Comparison of ENCODE assay signal across 8 cellular contexts in the genomic region with DNA sequence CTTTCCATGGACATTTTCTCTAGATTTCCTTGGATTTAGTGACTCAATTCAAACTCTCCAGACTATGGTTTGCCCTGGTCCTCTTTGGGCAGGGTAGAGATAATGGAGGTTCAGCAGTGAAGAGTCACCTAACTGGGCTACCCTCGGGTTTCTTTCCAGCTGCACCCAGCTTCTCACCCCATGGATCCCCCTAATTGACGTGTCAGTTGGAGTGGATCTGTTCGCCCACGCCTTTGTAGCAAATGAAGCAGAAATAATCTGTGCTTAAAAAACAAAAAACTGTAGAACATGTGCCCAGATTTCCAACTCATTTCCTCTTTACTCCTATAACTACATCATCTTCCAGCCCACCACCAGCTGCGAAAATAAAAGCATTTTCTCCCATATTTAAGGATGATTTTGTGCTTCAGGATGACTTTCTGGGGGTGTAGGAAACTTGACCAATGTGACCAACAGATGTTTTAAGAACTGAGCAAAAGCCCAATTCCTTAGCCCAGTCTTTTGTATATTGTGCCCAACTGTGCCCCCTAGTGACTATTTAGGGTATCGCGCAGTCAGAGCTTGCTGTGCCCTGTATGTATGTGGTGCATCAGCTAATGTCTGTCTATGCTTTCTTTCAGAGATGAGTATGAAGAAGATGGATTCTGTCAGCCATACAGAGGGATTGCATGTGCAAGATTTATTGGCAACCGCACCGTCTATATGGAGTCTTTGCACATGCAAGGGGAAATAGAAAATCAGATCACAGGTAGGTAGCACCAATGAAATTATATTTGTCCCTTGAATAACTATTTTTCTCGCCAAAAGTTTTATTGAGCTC.
DNase-seq lines count a peak whose midpoint lies in the region; ATAC-seq and TF ChIP-seq lines count a peak whose summit lies in the region.

No MANE protein-coding gene starts in this region.

- POLR2A ChIA-PET in Panc1 (lab: Charles Lee): interaction anchor here (0.6 kb wide), 1 partner anchor 584 kb away, joined by 3 read pairs; no protein-coding TSS in a partner anchor

- no peaks in the 10 kb centered on the region for H3K4me1 ChIP-seq in Panc1 (ENCODE audit: control insufficient read depth, insufficient read depth, low read length)
- no peaks in the 10 kb centered on the region for H3K4me1 ChIP-seq in thyroid gland

- CTCF ChIA-PET in Panc1 (lab: Charles Lee): interaction anchor here (0.5 to 1.8 kb wide), 16 partner anchors 26 to 814 kb away, joined by 3 to 24 read pairs (median 5); no protein-coding TSS in a partner anchor

- in situ Hi-C loops in Caki2 (cut with HindIII; ENCODE audit: low pct_unique_long_range_greater_than_20kb, low sequenced_read_pairs) (no loop called here), KBM-7 (cut with MboI; ENCODE audit: low pct_unique_long_range_greater_than_20kb, low sequenced_read_pairs) (no loop called here), Panc1 (cut with HindIII; ENCODE audit: low pct_unique_long_range_greater_than_20kb, low sequenced_read_pairs) (no loop called here)

- H3K9me3 ChIP-seq in Panc1 (ENCODE audit: control insufficient read depth, insufficient read depth, low read depth, low read length): no peaks in the 10 kb centered on the region
- no peaks in the 10 kb centered on the region for H3K9me3 ChIP-seq in thyroid gland

- H3K27ac ChIP-seq in Panc1 (ENCODE audit: low read length): peak overlapping the region; percentile 41; the same call in 1 of the 2 replicates
- H3K27ac ChIP-seq in thyroid gland: no peak overlapping the region

- intact Hi-C loops in Panc1 (cut with micrococcal nuclease; ENCODE audit: unreplicated experiment): loop anchor here (5.0 to 10.0 kb wide), 4 partner anchors 215 to 520 kb away; partner anchors contain the start of gene ROR1
- intact Hi-C loops in thyroid gland (cut with DNase I): loop anchor here (5.0 to 10.0 kb wide), 4 partner anchors 110 to 522 kb away; partner anchors contain the start of gene ROR1

- WGBS in thyroid gland, 2 donors: 32 to 36% methylated on average over 10 of the region's 10 CpGs

- no peaks in the 10 kb centered on the region for H3K27me3 ChIP-seq in Panc1 (ENCODE audit: control insufficient read depth, insufficient read depth, low read length)
- no peaks in the 10 kb centered on the region for H3K27me3 ChIP-seq in thyroid gland

- TF ChIP-seq POLR2A in thyroid gland (IDR thresholded peaks at IDR 0.05): no peak

- H3K4me3 ChIP-seq in Panc1 (ENCODE audit: low read depth in 2 of 2, low read length in 2 of 2) (no peak overlapping the region), fibroblast of villous mesenchyme (ENCODE audit: low read depth, low read length) (no peak overlapping the region), thyroid gland (replicated peaks in 1 of 3) (no peak overlapping the region)

- H3K36me3 ChIP-seq in Panc1 (ENCODE audit: control insufficient read depth, insufficient read depth, low read length) (no peaks in the 10 kb centered on the region), thyroid gland (no peaks in the 10 kb centered on the region)

- peak; percentile 92 for TF ChIP-seq CTCF in Panc1 (IDR thresholded peaks at IDR 0.05)
- peak; percentile 95 for TF ChIP-seq CTCF in fibroblast of villous mesenchyme (IDR thresholded peaks at IDR 0.05; ENCODE audit: insufficient read depth, low read depth, low read length)
- peak; percentile 69 to 91 (median 80) for TF ChIP-seq CTCF in thyroid gland (IDR thresholded peaks at IDR 0.05)

- BruUV-seq in Panc1 (replicated peaks; lab: Mats Ljungman, UMichigan): no TSS peak

- DNase-seq in Caki2 (ENCODE audit: low read depth) (peak; percentile 64), KBM-7 (peak; percentile 71), Panc1 (ENCODE audit: low read depth, low spot score) (peak; percentile 72), fibroblast of villous mesenchyme (ENCODE audit: low read depth) (peak; percentile 92), occipital lobe (lab: John Stamatoyannopoulos, UW) (peak; percentile 62), thyroid gland (peak; percentile 72 to 80)
- DNase-seq in activated T-helper 1 cell treated with anti-CD3 and anti-CD28 coated beads, Interleukin-2, amount 50 U/mL, for 16 hours (ENCODE audit: low read depth in 1 of 2, low spot score in 1 of 2): peak; percentile 23 to 39

- ATAC-seq in GM21360 (IDR thresholded peaks at IDR 0.05; ENCODE audit: unreplicated experiment) (peak; percentile 78), Panc1 (peak; percentile 93)

Comparison
In these comparisons a context has a peak if more than half of its experiments do, and no peak if none do; other contexts are left out.
1. DNase-seq: peak in every context shown above with its lines; median percentile 92 in fibroblast of villous mesenchyme; 76 in thyroid gland; 72 in Panc1; 71 in KBM-7; 64 in Caki2; 62 in occipital lobe; 31 in activated T-helper 1 cell treated with anti-CD3 and anti-CD28 coated beads, Interleukin-2, amount 50 U/mL, for 16 hours.